Comparison of ENCODE assay signal across 15 cellular contexts in the genomic region with DNA sequence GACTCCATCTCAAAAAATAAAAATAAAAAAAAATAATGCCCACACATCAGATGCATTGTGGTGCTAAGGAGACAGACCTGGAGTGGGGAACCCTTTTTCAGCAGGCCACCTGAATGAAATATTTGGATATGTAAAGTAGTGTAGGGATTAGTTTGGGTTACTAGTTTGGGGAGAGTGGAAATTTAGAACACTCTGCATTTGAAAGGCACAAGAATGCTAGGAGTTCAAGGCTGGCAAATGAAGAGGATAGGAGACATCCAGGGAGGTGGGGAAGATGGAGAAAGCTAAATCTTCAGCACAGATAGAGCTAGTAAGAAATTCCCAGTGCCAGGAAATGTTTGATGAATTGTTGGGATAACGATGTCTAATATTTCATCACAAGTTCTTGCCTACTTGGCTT.
DNase-seq lines count a peak whose midpoint lies in the region; ATAC-seq and TF ChIP-seq lines count a peak whose summit lies in the region.
"Had no signal": no experiment of that assay in that cellular context is flagged by ENCODE, and none has a peak within 500 bp of the region (broad histone marks: within the 10 kb centered on the region; RNA-seq: fewer than 3 reads in every experiment).

No MANE protein-coding gene starts in this region.

- no TSS peak for BruUV-seq in mammary epithelial cell (replicated peaks; lab: Mats Ljungman, UMichigan)

- DNase-seq in H7 (peak; percentile 36), NT2/D1 (ENCODE audit: low read depth, low spot score) (peak; percentile 72), iPS DF 6.9 (ENCODE audit: low read depth, low spot score) (peak; percentile 60), mesendoderm (peak; percentile 31), NAMALWA (ENCODE audit: low spot score) (no peak), mammary epithelial cell (no peak)
- DNase-seq: 8988T; CD4-positive, alpha-beta T cell; DMS153; DMS79 treated with DMSO at 0.1 percent for 48 hours; EL; Karpas-422 had no signal

- no peak overlapping the region for H3K23ac ChIP-seq in mesendoderm (ENCODE audit: low read length)

- TF ChIP-seq CTCF in mammary epithelial cell (conservative IDR thresholded peaks at IDR 0.05 in 1 of 2, IDR thresholded peaks at IDR 0.05 in 1 of 2; ENCODE audit: extremely low read depth in 1 of 2, insufficient read depth in 1 of 2, low read depth in 1 of 2, low read length in 2 of 2), result no peak

- peaks cover 11% of the 10 kb centered on the region for H3K9me3 ChIP-seq in NT2/D1 (ENCODE audit: insufficient read depth, low read length)
- H3K9me3 ChIP-seq in iPS DF 6.9 (ENCODE audit: control insufficient read depth, insufficient read depth, low read length), result no peaks in the 10 kb centered on the region
- no peaks in the 10 kb centered on the region for H3K9me3 ChIP-seq in mammary epithelial cell (replicated peaks; ENCODE audit: insufficient read depth, low read length)

- H2BK15ac ChIP-seq in mesendoderm (replicated peaks; ENCODE audit: low read depth), result no peak overlapping the region

- no peak overlapping the region for H2BK5ac ChIP-seq in mesendoderm (ENCODE audit: low read length)

- H2AK5ac ChIP-seq in mesendoderm (ENCODE audit: low read length), result no peak overlapping the region

- no peak overlapping the region for H4K5ac ChIP-seq in mesendoderm (ENCODE audit: low read length)

- H3K36me3 ChIP-seq in H7 (replicated peaks; ENCODE audit: control insufficient read depth, insufficient read depth, low read length) (no peaks in the 10 kb centered on the region), NT2/D1 (ENCODE audit: insufficient read depth, insufficient read length, low read length) (no peaks in the 10 kb centered on the region), iPS DF 6.9 (ENCODE audit: control insufficient read depth, insufficient read depth, low read length) (no peaks in the 10 kb centered on the region), mesendoderm (ENCODE audit: control insufficient read depth, insufficient read depth, low read length) (no peaks in the 10 kb centered on the region), mammary epithelial cell (ENCODE audit: insufficient read depth, low read length) (no peaks in the 10 kb centered on the region)
- H3K36me3 ChIP-seq: BLaER1 treated with 17β-estradiol and CSF1 and Interleukin-3, amounts not matched to agents 10 nM and 100 nM had no signal

- WGBS in iPS DF 6.9 (ENCODE audit: insufficient coverage, insufficient read length), result no CpG with 5 or more reads among the region's 1 CpG
- no CpG with 5 or more reads among the region's 1 CpG for WGBS in mesendoderm (ENCODE audit: extremely low coverage, insufficient coverage, low lambda C conversion rate)
- 100% methylated on average over 1 of the region's 1 CpG for WGBS in mammary epithelial cell (ENCODE audit: low coverage, missing lambda C conversion rate)

- no peak overlapping the region for H3K56ac ChIP-seq in mesendoderm (ENCODE audit: low read length)

- intact Hi-C loops in mammary epithelial cell (cut with micrococcal nuclease), result no loop called here

- no peak overlapping the region for H4K8ac ChIP-seq in mesendoderm (ENCODE audit: low read depth, low read length)

- H4K20me1 ChIP-seq in mammary epithelial cell (ENCODE audit: insufficient read depth, low read length), result no peaks in the 10 kb centered on the region
- H4K20me1 ChIP-seq: BLaER1 treated with 17β-estradiol and CSF1 and Interleukin-3, amounts not matched to agents 10 nM and 100 nM had no signal

- H3K27ac ChIP-seq in iPS DF 6.9 (ENCODE audit: low read length) (no peak overlapping the region), mesendoderm (ENCODE audit: low read depth, low read length) (no peak overlapping the region), mammary epithelial cell (ENCODE audit: insufficient read depth, low read depth, low read length) (no peak overlapping the region)
- H3K27ac ChIP-seq: BLaER1 treated with 17β-estradiol and CSF1 and Interleukin-3, amounts not matched to agents 10 nM and 100 nM had no signal

- in situ Hi-C loops in mammary epithelial cell (cut with MboI; ENCODE audit: low sequenced_read_pairs in 2 of 2), result no loop called here

- H3K4me1 ChIP-seq in NT2/D1 (ENCODE audit: insufficient read depth, insufficient read length), result no peaks in the 10 kb centered on the region
- no peaks in the 10 kb centered on the region for H3K4me1 ChIP-seq in iPS DF 6.9 (ENCODE audit: control insufficient read depth, insufficient read depth, low read length)
- H3K4me1 ChIP-seq in mesendoderm (ENCODE audit: control insufficient read depth, low read depth, low read length), result no peaks in the 10 kb centered on the region
- H3K4me1 ChIP-seq in mammary epithelial cell (ENCODE audit: insufficient read depth, low read length), result no peaks in the 10 kb centered on the region
- H3K4me1 ChIP-seq: BLaER1 treated with 17β-estradiol and CSF1 and Interleukin-3, amounts not matched to agents 10 nM and 100 nM had no signal

- no peaks in the 10 kb centered on the region for H3K27me3 ChIP-seq in H7 (ENCODE audit: control insufficient read depth, insufficient read depth, low read length)
- no peaks in the 10 kb centered on the region for H3K27me3 ChIP-seq in NT2/D1 (ENCODE audit: insufficient read depth, insufficient read length)
- no peaks in the 10 kb centered on the region for H3K27me3 ChIP-seq in iPS DF 6.9 (ENCODE audit: control insufficient read depth, insufficient read depth, low read length)
- H3K27me3 ChIP-seq in mesendoderm (ENCODE audit: insufficient read depth, low read length, poor library complexity), result no peaks in the 10 kb centered on the region
- no peaks in the 10 kb centered on the region for H3K27me3 ChIP-seq in mammary epithelial cell (ENCODE audit: insufficient read depth, low read length)
- H3K27me3 ChIP-seq: BLaER1 treated with 17β-estradiol and CSF1 and Interleukin-3, amounts not matched to agents 10 nM and 100 nM had no signal

- H3K4ac ChIP-seq in mesendoderm (ENCODE audit: low read depth, low read length), result no peak overlapping the region

- H3K4me3 ChIP-seq in H7 (ENCODE audit: insufficient read depth, low read depth, low read length) (no peak overlapping the region), NT2/D1 (ENCODE audit: insufficient read length, low read depth) (no peak overlapping the region), iPS DF 6.9 (ENCODE audit: low read length) (no peak overlapping the region), mesendoderm (ENCODE audit: low read length) (no peak overlapping the region), mammary epithelial cell (replicated peaks in 1 of 3; ENCODE audit: insufficient read depth in 1 of 3, low read depth in 2 of 3, low read length in 3 of 3) (no peak overlapping the region)
- H3K4me3 ChIP-seq: BLaER1 treated with 17β-estradiol and CSF1 and Interleukin-3, amounts not matched to agents 10 nM and 100 nM; K562 had no signal

- no peak for ATAC-seq in GM21717 (IDR thresholded peaks at IDR 0.05; ENCODE audit: unreplicated experiment)
- ATAC-seq: K562 had no signal

- H2BK120ac ChIP-seq in mesendoderm (ENCODE audit: low read depth, low read length), result no peak overlapping the region

- CTCF ChIA-PET in mammary epithelial cell (lab: Charles Lee; ENCODE audit: low non-redundant PET), result no interaction called here

- H3K4me2 ChIP-seq in mesendoderm (ENCODE audit: low read length) (no peak overlapping the region), mammary epithelial cell (ENCODE audit: insufficient read depth, low read depth, low read length) (no peak overlapping the region)
- H3K4me2 ChIP-seq: BLaER1 treated with 17β-estradiol and CSF1 and Interleukin-3, amounts not matched to agents 10 nM and 100 nM had no signal

- H3K9ac ChIP-seq in NT2/D1 (ENCODE audit: insufficient read length, low read depth), result no peak overlapping the region
- no peak overlapping the region for H3K9ac ChIP-seq in mesendoderm (ENCODE audit: low read length)
- no peak overlapping the region for H3K9ac ChIP-seq in mammary epithelial cell (ENCODE audit: insufficient read depth, low read length)
- H3K9ac ChIP-seq: BLaER1 treated with 17β-estradiol and CSF1 and Interleukin-3, amounts not matched to agents 10 nM and 100 nM had no signal

- no peaks in the 10 kb centered on the region for H3K79me1 ChIP-seq in mesendoderm (ENCODE audit: low read length)

- no peak overlapping the region for H3K18ac ChIP-seq in mesendoderm (ENCODE audit: low read length)

- dilution Hi-C loops in mammary epithelial cell (cut with HindIII; ENCODE audit: low sequenced_read_pairs), result no loop called here

- no peak overlapping the region for H2AFZ ChIP-seq in mammary epithelial cell (ENCODE audit: low read depth, low read length)

- H3K79me2 ChIP-seq in mesendoderm (ENCODE audit: control insufficient read depth, insufficient read depth, low read length) (no peaks in the 10 kb centered on the region), mammary epithelial cell (ENCODE audit: insufficient read depth, low read length) (no peaks in the 10 kb centered on the region)

Comparison
In these comparisons a context has a peak if more than half of its experiments do, and no peak if none do; other contexts are left out.
1. DNase-seq: peak in H7 (single experiment), NT2/D1 (single experiment), iPS DF 6.9 (single experiment) and mesendoderm (single experiment); none in NAMALWA (single experiment) and mammary epithelial cell (single experiment).